1 cellular context compared by ENCODE assay signal in the genomic region with DNA sequence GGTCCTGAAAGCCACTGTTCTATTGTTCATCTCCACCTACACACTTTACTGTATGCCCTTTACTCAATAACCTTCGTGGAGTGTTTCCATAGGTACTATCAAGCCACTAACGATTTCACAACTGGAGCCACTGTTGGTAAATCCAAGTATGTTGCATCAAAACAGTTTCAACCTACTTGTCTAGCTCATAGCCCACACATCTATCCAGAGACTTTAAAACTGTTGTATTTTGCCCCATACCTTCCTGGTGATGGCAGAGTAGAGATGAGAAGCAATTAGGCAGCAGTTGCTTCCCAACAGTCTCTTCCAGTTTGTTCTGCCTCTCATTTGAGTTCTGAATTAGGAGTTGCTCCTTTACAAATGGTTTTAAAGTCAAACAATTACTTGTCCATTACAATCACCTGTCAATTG.
TF ChIP-seq lines count a peak whose summit lies in the region.

No MANE protein-coding gene starts in this region.

TF ChIP-seq in HepG2, 621 proteins besides CTCF, POLR2A, EP300 and RAD21 (continued from another document):
- TF ChIP-seq ZNF414 (CRISPR knock-in tag; IDR thresholded peaks at IDR 0.05): 0 out of 2 replicates have a peak, but pooled peaks have one; percentile 9
- TF ChIP-seq TEAD3 (CRISPR knock-in tag; optimal IDR thresholded peaks at IDR 0.05; ENCODE audit: borderline replicate concordance): peak; percentile 89
- TF ChIP-seq ARNTL (CRISPR knock-in tag; IDR thresholded peaks at IDR 0.05): 0 out of 2 replicates have a peak, but pooled peaks have one; percentile 19
- TF ChIP-seq CEBPB (IDR thresholded peaks at IDR 0.05; ENCODE audit: borderline replicate concordance, low read depth, low read length): peak; percentile 83
- TF ChIP-seq ZNF101 (CRISPR knock-in tag; IDR thresholded peaks at IDR 0.05; ENCODE audit: borderline replicate concordance, low read depth): no peak
- TF ChIP-seq BRF2 (CRISPR knock-in tag; IDR thresholded peaks at IDR 0.05): peak; percentile 11; the same call in 1 of the 2 replicates
- TF ChIP-seq KLF15 (CRISPR knock-in tag; IDR thresholded peaks at IDR 0.05; ENCODE audit: borderline replicate concordance): 0 out of 2 replicates have a peak, but pooled peaks have one; percentile 4
- no peak for TF ChIP-seq TGIF2 (CRISPR knock-in tag; IDR thresholded peaks at IDR 0.05)
- TF ChIP-seq ZSCAN29 (CRISPR knock-in tag; conservative IDR thresholded peaks at IDR 0.05): 0 out of 2 replicates have a peak, but pooled peaks have one; percentile 34
- no peak for TF ChIP-seq PLRG1 (conservative IDR thresholded peaks at IDR 0.05)
- TF ChIP-seq RFX3 (CRISPR knock-in tag; IDR thresholded peaks at IDR 0.05): 0 out of 2 replicates have a peak, but pooled peaks have one; percentile 42
